Comparison of ENCODE assay signal across 19 cellular contexts in genomic region chr16:87553174-87553573, GRCh38. TPM values are rescaled to one million over a fixed set of nuclear protein-coding genes. Genes with fewer than 3 reads are reported as not detected.
DNase-seq lines count a peak whose midpoint lies in the region; ATAC-seq, FAIRE-seq and TF ChIP-seq lines count a peak whose summit lies in the region.
"Had no signal": no experiment of that assay in that cellular context is flagged by ENCODE, and none has a peak within 500 bp of the region (broad histone marks: within the 10 kb centered on the region; RNA-seq: fewer than 3 reads in every experiment).

No MANE protein-coding gene starts in this region.

- peaks cover 6% of the 10 kb centered on the region for H3K79me1 ChIP-seq in neuronal stem cell (ENCODE audit: low read depth, low read length)

- in situ Hi-C loops in mammary epithelial cell (cut with MboI; ENCODE audit: low sequenced_read_pairs in 2 of 2): no loop called here

- no peaks in the 10 kb centered on the region for H3K9me3 Mint-ChIP-seq in MCF 10A (ENCODE audit: unreplicated experiment)
- H3K9me3 Mint-ChIP-seq: CD14-positive monocyte; CD4-positive, alpha-beta memory T cell had no signal

- H3K9me2 ChIP-seq in HCT116 (ENCODE audit: insufficient read depth): no peaks in the 10 kb centered on the region

- intact Hi-C loops in MCF 10A (cut with micrococcal nuclease): loop anchor here (5.0 to 10.0 kb wide), 2 partner anchors 58 to 136 kb away; partner anchors contain the start of gene ZCCHC14
- intact Hi-C loops in mammary epithelial cell (cut with micrococcal nuclease): no loop called here
- intact Hi-C loops in HCT116 (cut with micrococcal nuclease): no loop called here

- FAIRE-seq in keratinocyte (lab: Jason Lieb, UNC): no peak
- FAIRE-seq: GM12878, GM19239, H1 had no signal

- no peak overlapping the region for H2BK15ac ChIP-seq in neuronal stem cell (ENCODE audit: low read length)

- DNase-seq in MCF 10A (ENCODE audit: unreplicated experiment) (no peak), mammary epithelial cell (no peak), HCT116 (ENCODE audit: low read depth, low spot score) (no peak), keratinocyte (ENCODE audit: low read depth, low spot score) (no peak), neuronal stem cell (ENCODE audit: low spot score) (no peak), DMS79 treated with DMSO at 0.1 percent for 48 hours (lab: John Stamatoyannopoulos, UW) (no peak)
- DNase-seq in stimulated activated CD4-positive, alpha-beta T cell treated with anti-CD3 and anti-CD28 coated beads, Interleukin-4, amount 100 ng/mL, for 1 hour: no peak
- DNase-seq: CD4-positive, alpha-beta memory T cell; DND-41; EL; H9 had no signal

- H3K9me3 ChIP-seq in mammary epithelial cell (replicated peaks; ENCODE audit: insufficient read depth, low read length) (no peaks in the 10 kb centered on the region), HCT116 (ENCODE audit: control insufficient read depth in 1 of 2, insufficient read depth in 1 of 2, low read depth in 1 of 2, low read length in 2 of 2) (no peaks in the 10 kb centered on the region), keratinocyte (ENCODE audit: control insufficient read depth, low read depth, low read length) (no peaks in the 10 kb centered on the region), neuronal stem cell (replicated peaks in 1 of 2; ENCODE audit: control insufficient read depth in 2 of 2, insufficient read depth in 1 of 2, low read depth in 1 of 2, low read length in 2 of 2) (peaks cover 0 to 5% of the 10 kb centered on the region in 2 donors)
- H3K9me3 ChIP-seq: BLaER1 had no signal

- dilution Hi-C loops in mammary epithelial cell (cut with HindIII; ENCODE audit: low sequenced_read_pairs) (no loop called here), keratinocyte (cut with MboI; ENCODE audit: extremely low pct_ligation_motif_present, low sequenced_read_pairs) (no loop called here)

- no peak overlapping the region for H3K9ac ChIP-seq in mammary epithelial cell (ENCODE audit: insufficient read depth, low read length)
- no peak overlapping the region for H3K9ac ChIP-seq in HCT116 (ENCODE audit: low read length)
- H3K9ac ChIP-seq in keratinocyte (ENCODE audit: control insufficient read depth, extremely low read depth, insufficient read depth, low read length): no peak overlapping the region
- no peak overlapping the region for H3K9ac ChIP-seq in neuronal stem cell (ENCODE audit: low read depth, low read length, poor library complexity)
- H3K9ac ChIP-seq: BLaER1 had no signal

- no peak overlapping the region for H2BK5ac ChIP-seq in neuronal stem cell (ENCODE audit: low read length)

- no peak overlapping the region for H2AK5ac ChIP-seq in neuronal stem cell (ENCODE audit: low read depth, low read length)

- H3K79me2 ChIP-seq in mammary epithelial cell (ENCODE audit: insufficient read depth, low read length): no peaks in the 10 kb centered on the region
- no peaks in the 10 kb centered on the region for H3K79me2 ChIP-seq in HCT116 (ENCODE audit: insufficient read depth, low read length)
- H3K79me2 ChIP-seq in keratinocyte (ENCODE audit: control insufficient read depth, insufficient read depth, low read length): no peaks in the 10 kb centered on the region

- H3K27ac ChIP-seq in mammary epithelial cell (ENCODE audit: insufficient read depth, low read depth, low read length) (no peak overlapping the region), HCT116 (ENCODE audit: low read depth, low read length) (no peak overlapping the region), keratinocyte (ENCODE audit: control insufficient read depth, insufficient read depth, low read length) (no peak overlapping the region), neuronal stem cell (replicated peaks; ENCODE audit: low read length) (no peak overlapping the region)
- H3K27ac ChIP-seq: 22Rv1, BLaER1, HL-60 had no signal

- H3K4me1 ChIP-seq in mammary epithelial cell (ENCODE audit: insufficient read depth, low read length) (no peaks in the 10 kb centered on the region), HCT116 (ENCODE audit: control insufficient read depth in 1 of 2, insufficient read depth in 2 of 2, low read length in 2 of 2) (peaks cover 2 to 10% of the 10 kb centered on the region in 2 experiments; a peak in 2 of 4 replicates), keratinocyte (ENCODE audit: control insufficient read depth, extremely low read depth, insufficient read depth, low read length) (peaks cover 6% of the 10 kb centered on the region), neuronal stem cell (ENCODE audit: control insufficient read depth in 2 of 2, insufficient read depth in 1 of 2, low read depth in 1 of 2, low read length in 2 of 2) (peaks cover 5 to 12% of the 10 kb centered on the region in 2 donors)

- H4K8ac ChIP-seq in neuronal stem cell (ENCODE audit: low read depth, low read length): no peak overlapping the region

- no peaks in the 10 kb centered on the region for H3K9me1 ChIP-seq in keratinocyte (ENCODE audit: control insufficient read depth, extremely low read depth, insufficient read depth, low read length)

- no peak overlapping the region for H3K18ac ChIP-seq in neuronal stem cell (ENCODE audit: low read length)

- BruUV-seq in MCF 10A (replicated peaks; lab: Mats Ljungman, UMichigan) (no TSS peak), mammary epithelial cell (replicated peaks; lab: Mats Ljungman, UMichigan) (no TSS peak), HCT116 (replicated peaks; lab: Mats Ljungman, UMichigan) (no TSS peak)

- TF ChIP-seq CTCF in MCF 10A (IDR thresholded peaks at IDR 0.05; ENCODE audit: unreplicated experiment): no peak
- TF ChIP-seq CTCF in mammary epithelial cell (conservative IDR thresholded peaks at IDR 0.05 in 1 of 2, IDR thresholded peaks at IDR 0.05 in 1 of 2; ENCODE audit: extremely low read depth in 1 of 2, insufficient read depth in 1 of 2, low read depth in 1 of 2, low read length in 2 of 2): no peak
- no peak for TF ChIP-seq CTCF in HCT116 (IDR thresholded peaks at IDR 0.05 in 2 of 3, conservative IDR thresholded peaks at IDR 0.05 in 1 of 3; ENCODE audit: borderline replicate concordance in 1 of 3, insufficient read depth in 1 of 3, low read depth in 2 of 3, low read length in 2 of 3)
- TF ChIP-seq CTCF in keratinocyte (optimal IDR thresholded peaks at IDR 0.05 in 1 of 3, IDR thresholded peaks at IDR 0.05 in 1 of 3, conservative IDR thresholded peaks at IDR 0.05 in 1 of 3; ENCODE audit: extremely low read depth in 1 of 3, insufficient read depth in 2 of 3, low read length in 3 of 3): no peak

- H3K36me3 Mint-ChIP-seq in MCF 10A (ENCODE audit: insufficient read depth, unreplicated experiment): no peaks in the 10 kb centered on the region
- H3K36me3 Mint-ChIP-seq: CD14-positive monocyte; CD4-positive, alpha-beta memory T cell had no signal

- H4K20me1 ChIP-seq in mammary epithelial cell (ENCODE audit: insufficient read depth, low read length) (no peaks in the 10 kb centered on the region), HCT116 (ENCODE audit: insufficient read depth) (no peaks in the 10 kb centered on the region), keratinocyte (ENCODE audit: control insufficient read depth, extremely low read depth, insufficient read depth, low read length) (no peaks in the 10 kb centered on the region)

- H3K27me3 ChIP-seq in mammary epithelial cell (ENCODE audit: insufficient read depth, low read length) (peaks cover 2% of the 10 kb centered on the region), HCT116 (ENCODE audit: insufficient read depth, low read length) (peaks cover 11% of the 10 kb centered on the region; the same call in 1 of the 2 replicates), keratinocyte (ENCODE audit: control insufficient read depth, extremely low read depth, insufficient read depth, low read length) (peaks cover 35% of the 10 kb centered on the region), neuronal stem cell (ENCODE audit: control insufficient read depth in 3 of 3, insufficient read depth in 3 of 3, low read depth in 1 of 3, low read length in 3 of 3) (peaks cover 0 to 11% (median 6%) of the 10 kb centered on the region in 3 experiments)
- H3K27me3 ChIP-seq: BLaER1 had no signal

- no peak overlapping the region for H3K4me2 ChIP-seq in mammary epithelial cell (ENCODE audit: insufficient read depth, low read depth, low read length)
- H3K4me2 ChIP-seq in HCT116 (ENCODE audit: low read length): peak overlapping the region; percentile 9
- peak overlapping the region; percentile 41 for H3K4me2 ChIP-seq in keratinocyte (ENCODE audit: control insufficient read depth, extremely low read depth, insufficient read depth, low read depth, low read length)
- no peak overlapping the region for H3K4me2 ChIP-seq in neuronal stem cell (ENCODE audit: insufficient read depth, low read length, poor library complexity, severe bottlenecking)
- H3K4me2 ChIP-seq: BLaER1 had no signal

- H2AFZ ChIP-seq in mammary epithelial cell (ENCODE audit: low read depth, low read length): no peak overlapping the region
- no peak overlapping the region for H2AFZ ChIP-seq in HCT116 (ENCODE audit: low read depth, low read length, poor library complexity, severe bottlenecking)
- H2AFZ ChIP-seq in keratinocyte (ENCODE audit: control insufficient read depth, low read length): no peak overlapping the region
- H2AFZ ChIP-seq in neuronal stem cell (ENCODE audit: low read length): peak overlapping the region; percentile 40

- no peak overlapping the region for H3K27ac Mint-ChIP-seq in MCF 10A (ENCODE audit: low read depth, unreplicated experiment)
- H3K27ac Mint-ChIP-seq: CD4-positive, alpha-beta memory T cell had no signal

- no peak overlapping the region for H2BK120ac ChIP-seq in neuronal stem cell (ENCODE audit: low read depth, low read length)

- peak overlapping the region; percentile 7 for H3K4me3 Mint-ChIP-seq in MCF 10A (ENCODE audit: unreplicated experiment)
- H3K4me3 Mint-ChIP-seq: CD14-positive monocyte; CD4-positive, alpha-beta memory T cell; H9 had no signal

- TF ChIP-seq POLR2A in HCT116 (IDR thresholded peaks at IDR 0.05; ENCODE audit: borderline replicate concordance, extremely low read depth, insufficient read depth, insufficient read length): no peak

- H2BK12ac ChIP-seq in neuronal stem cell (ENCODE audit: low read length): no peak overlapping the region

- peak overlapping the region; percentile 31 for H3K14ac ChIP-seq in neuronal stem cell (ENCODE audit: low read length)

- H3K4ac ChIP-seq in neuronal stem cell (ENCODE audit: low read length): no peak overlapping the region

- CTCF ChIA-PET in MCF 10A (lab: Yijun Ruan, JAX): interaction anchor here (0.5 to 4.0 kb wide), 3 partner anchors 74 to 204 kb away, joined by 3 to 40 read pairs (median 5); no protein-coding TSS in a partner anchor
- CTCF ChIA-PET in mammary epithelial cell (lab: Charles Lee; ENCODE audit: low non-redundant PET): no interaction called here
- CTCF ChIA-PET in HCT116 (lab: Charles Lee): interaction anchor here (1.7 kb wide), 1 partner anchor 13 kb away, joined by 5 read pairs; no protein-coding TSS in a partner anchor

- no peak overlapping the region for H4K91ac ChIP-seq in neuronal stem cell (ENCODE audit: low read depth, low read length, poor library complexity)

- RAD21 ChIA-PET in HCT116 (lab: Charles Lee; ENCODE audit: low non-redundant PET in 1 of 2, low total read pairs in 2 of 2, uncharacterized antibody in 2 of 2, unreplicated experiment in 2 of 2): interaction anchor here in 1 of 2 experiments (1.1 kb wide), 1 partner anchor 83 kb away, joined by 3 read pairs; no protein-coding TSS in a partner anchor

- TF ChIP-seq RAD21 in HCT116 (IDR thresholded peaks at IDR 0.05; ENCODE audit: low read depth): no peak

- no peak overlapping the region for H3K23ac ChIP-seq in neuronal stem cell (ENCODE audit: low read depth, low read length, poor library complexity)

- no peak for ATAC-seq in HCT116
- ATAC-seq: GM12878 had no signal

- POLR2A ChIA-PET in MCF 10A (lab: Yijun Ruan, JAX): interaction anchor here (0.8 kb wide), 1 partner anchor 102 kb away, joined by 3 read pairs; no protein-coding TSS in a partner anchor
- POLR2A ChIA-PET in HCT116 (lab: Charles Lee): no interaction called here

- peaks cover 23% of the 10 kb centered on the region for H3K27me3 Mint-ChIP-seq in MCF 10A (ENCODE audit: insufficient read depth, unreplicated experiment)

- WGBS in mammary epithelial cell (ENCODE audit: low coverage, missing lambda C conversion rate): 83% methylated on average over 7 of the region's 7 CpGs
- no CpG with 5 or more reads among the region's 7 CpGs for WGBS in neuronal stem cell (ENCODE audit: extremely low coverage in 2 of 2, insufficient read length in 2 of 2, insufficient replicate concordance in 1 of 2), 2 donors

- H3K36me3 ChIP-seq in mammary epithelial cell (ENCODE audit: insufficient read depth, low read length): no peaks in the 10 kb centered on the region
- no peaks in the 10 kb centered on the region for H3K36me3 ChIP-seq in HCT116 (ENCODE audit: control insufficient read depth in 1 of 2, insufficient read depth in 2 of 2, low read length in 2 of 2)
- no peaks in the 10 kb centered on the region for H3K36me3 ChIP-seq in keratinocyte (ENCODE audit: control insufficient read depth in 2 of 2, extremely low read depth in 1 of 2, insufficient read depth in 2 of 2, low read length in 2 of 2)
- H3K36me3 ChIP-seq in neuronal stem cell (replicated peaks in 1 of 2; ENCODE audit: control insufficient read depth in 2 of 2, insufficient read depth in 2 of 2, low read length in 2 of 2): no peaks in the 10 kb centered on the region
- H3K36me3 ChIP-seq: BLaER1 had no signal

- peaks cover 7% of the 10 kb centered on the region for H3K4me1 Mint-ChIP-seq in MCF 10A (ENCODE audit: insufficient read depth, unreplicated experiment)

- H3K4me3 ChIP-seq in mammary epithelial cell (replicated peaks in 1 of 3; ENCODE audit: insufficient read depth in 1 of 3, low read depth in 2 of 3, low read length in 3 of 3) (no peak overlapping the region), HCT116 (replicated peaks in 1 of 2; ENCODE audit: low read depth in 1 of 2, low read length in 2 of 2) (no peak overlapping the region), keratinocyte (ENCODE audit: control insufficient read depth in 2 of 3, extremely low read depth in 1 of 3, insufficient read depth in 2 of 3, low read depth in 1 of 3, low read length in 3 of 3) (no peak overlapping the region), neuronal stem cell (ENCODE audit: low read length in 2 of 2) (no peak overlapping the region)
- H3K4me3 ChIP-seq: BLaER1, GM12878 had no signal

RNA-seq across cellular contexts. Expression of gene JPH3, which starts 49.1 kb away (rescaled TPM):
- total RNA-seq in MCF 10A (2022) (not detected in 2 replicates), mammary epithelial cell (not detected), HCT116 (2021; ENCODE audit: unreplicated experiment) (0.10 TPM)
- polyA plus RNA-seq in mammary epithelial cell (not detected), keratinocyte (0.01 TPM in 2 of 3 replicates, not detected in the other)
- polyA minus RNA-seq in mammary epithelial cell (not detected), keratinocyte (not detected in 3 replicates)
- polyA plus RNA-seq in HCT116 (2012): 0.09 TPM in 2 replicates
- not detected for polyA plus RNA-seq in keratinocyte (2011; ENCODE audit: low read depth)
- polyA plus RNA-seq in keratinocyte (2011; cell fraction: cytosol; rRNA removed): 0.02 and 0.06 TPM in 2 replicates
- polyA plus RNA-seq in keratinocyte (2011; cell fraction: nucleus; rRNA removed): 0.03 and 0.13 TPM in 2 replicates
- 0.03 TPM in 1 of 2 replicates, not detected in the other for polyA plus RNA-seq in keratinocyte (2012; ENCODE audit: low replicate concordance)
- polyA minus RNA-seq in keratinocyte (2011; cell fraction: cytosol; rRNA and poly(A)+ RNA removed): not detected
- polyA minus RNA-seq in keratinocyte (2011; cell fraction: nucleus; rRNA and poly(A)+ RNA removed): 0.21 TPM in 1 of 2 replicates, not detected in the other
- polyA plus RNA-seq in neuronal stem cell (2013, experiment 1 of 2): 18.1 TPM
- polyA plus RNA-seq in neuronal stem cell (2013, experiment 2 of 2): 17.6 TPM
- total RNA-seq: GM12878, HT1080 had no signal
- polyA plus RNA-seq: CD14-positive monocyte; CD4-positive, alpha-beta memory T cell had no signal

Comparison
In these comparisons a context has a peak if more than half of its experiments do, and no peak if none do; other contexts are left out.
1. H3K4me2 ChIP-seq: peak in HCT116 (single experiment) and keratinocyte (single experiment); none in mammary epithelial cell (single experiment) and neuronal stem cell (single experiment).